In genomic region chr4:122898370-122899150, GRCh38 we compare ENCODE assay signal across 9 cellular contexts. TPM values are rescaled to one million over a fixed set of nuclear protein-coding genes. Genes with fewer than 3 reads are reported as not detected.
DNase-seq lines count a peak whose midpoint lies in the region; TF ChIP-seq lines count a peak whose summit lies in the region.
"Had no signal": no experiment of that assay in that cellular context is flagged by ENCODE, and none has a peak within 500 bp of the region (broad histone marks: within the 10 kb centered on the region; RNA-seq: fewer than 3 reads in every experiment).

No MANE protein-coding gene starts in this region.

- CTCF ChIA-PET in BJ (lab: Yijun Ruan, JAX), result interaction anchor here (0.7 to 4.5 kb wide), 2 partner anchors 16 to 140 kb away, joined by 3 to 15 read pairs; no protein-coding TSS in a partner anchor

- no CpG with 5 or more reads among the region's 2 CpGs for WGBS in mesendoderm (ENCODE audit: extremely low coverage, insufficient coverage, low lambda C conversion rate)

- peaks cover 2% of the 10 kb centered on the region; the same call in 1 of the 2 replicates for H3K36me3 ChIP-seq in BJ (ENCODE audit: control insufficient read depth, insufficient read depth, low read length)
- H3K36me3 ChIP-seq in osteoblast (ENCODE audit: insufficient read depth, low read length), result peaks cover 17% of the 10 kb centered on the region
- no peaks in the 10 kb centered on the region for H3K36me3 ChIP-seq in mesendoderm (ENCODE audit: control insufficient read depth, insufficient read depth, low read length)

- no peak overlapping the region for H3K23ac ChIP-seq in mesendoderm (ENCODE audit: low read length)

- H3K4ac ChIP-seq in mesendoderm (ENCODE audit: low read depth, low read length), result no peak overlapping the region

- H3K27ac ChIP-seq in osteoblast (ENCODE audit: low read depth, low read length), result peak overlapping the region; percentile 63
- no peak overlapping the region for H3K27ac ChIP-seq in mesendoderm (ENCODE audit: low read depth, low read length)
- H3K27ac ChIP-seq: heart right ventricle had no signal

- no peaks in the 10 kb centered on the region for H3K9me3 ChIP-seq in osteoblast (ENCODE audit: low read depth, low read length)
- H3K9me3 ChIP-seq: heart right ventricle had no signal

- H3K4me1 ChIP-seq in osteoblast (ENCODE audit: insufficient read depth, low read length), result peaks cover 78% of the 10 kb centered on the region
- peaks cover 4% of the 10 kb centered on the region for H3K4me1 ChIP-seq in mesendoderm (ENCODE audit: control insufficient read depth, low read depth, low read length)

- H3K79me1 ChIP-seq in mesendoderm (ENCODE audit: low read length), result no peaks in the 10 kb centered on the region

- POLR2A ChIA-PET in BJ (lab: Charles Lee), result interaction anchor here (0.5 kb wide), 1 partner anchor 143 kb away, joined by 5 read pairs; no protein-coding TSS in a partner anchor

- no peaks in the 10 kb centered on the region for H4K20me1 ChIP-seq in osteoblast (ENCODE audit: insufficient read depth, low read length)

- H4K8ac ChIP-seq in mesendoderm (ENCODE audit: low read depth, low read length), result no peak overlapping the region

- H3K9ac ChIP-seq in mesendoderm (ENCODE audit: low read length), result no peak overlapping the region

- H2BK120ac ChIP-seq in mesendoderm (ENCODE audit: low read depth, low read length), result no peak overlapping the region

- peak; percentile 70 for DNase-seq in BJ (ENCODE audit: low read depth)
- peak; percentile 27 for DNase-seq in NCI-H446 treated with DMSO at 0.1 percent for 48 hours (lab: John Stamatoyannopoulos, UW)
- peak; percentile 79 for DNase-seq in epithelial cell of esophagus (ENCODE audit: low read depth)
- peak; percentile 74 for DNase-seq in osteoblast (ENCODE audit: insufficient read length, low spot score, missing footprints)
- no peak for DNase-seq in mesendoderm
- DNase-seq in stimulated activated CD4-positive, alpha-beta T cell treated with anti-CD3 and anti-CD28 coated beads, Interleukin-4, amount 100 ng/mL, for 1 hour, result no peak
- DNase-seq in hippocampal formation (lab: John Stamatoyannopoulos, UW), result no peak
- no peak for DNase-seq in mesenteric fat pad (ENCODE audit: low spot score)
- DNase-seq: heart right ventricle had no signal

- no peak overlapping the region for H3K18ac ChIP-seq in mesendoderm (ENCODE audit: low read length)

- H3K4me2 ChIP-seq in osteoblast (ENCODE audit: insufficient read depth, low read length), result peak overlapping the region; percentile 31
- no peak overlapping the region for H3K4me2 ChIP-seq in mesendoderm (ENCODE audit: low read length)

- H3K79me2 ChIP-seq in osteoblast (ENCODE audit: insufficient read depth, low read length) (peaks cover 13% of the 10 kb centered on the region), mesendoderm (ENCODE audit: control insufficient read depth, insufficient read depth, low read length) (no peaks in the 10 kb centered on the region)

- no peak overlapping the region for H2BK15ac ChIP-seq in mesendoderm (replicated peaks; ENCODE audit: low read depth)

- H4K5ac ChIP-seq in mesendoderm (ENCODE audit: low read length), result no peak overlapping the region

- H2BK5ac ChIP-seq in mesendoderm (ENCODE audit: low read length), result no peak overlapping the region

- no peak overlapping the region for H3K56ac ChIP-seq in mesendoderm (ENCODE audit: low read length)

- H2AFZ ChIP-seq in osteoblast (ENCODE audit: low read length), result no peak overlapping the region

- no peak overlapping the region for H2AK5ac ChIP-seq in mesendoderm (ENCODE audit: low read length)

- H3K27me3 ChIP-seq in BJ (ENCODE audit: control insufficient read depth, insufficient read depth, low read length), result no peaks in the 10 kb centered on the region
- H3K27me3 ChIP-seq in osteoblast (ENCODE audit: insufficient read depth, low read length), result no peaks in the 10 kb centered on the region
- no peaks in the 10 kb centered on the region for H3K27me3 ChIP-seq in mesendoderm (ENCODE audit: insufficient read depth, low read length, poor library complexity)
- H3K27me3 ChIP-seq: heart right ventricle had no signal

- H3K4me3 ChIP-seq in BJ (ENCODE audit: low read depth, low read length) (no peak overlapping the region), epithelial cell of esophagus (ENCODE audit: low read length) (no peak overlapping the region), osteoblast (ENCODE audit: insufficient read depth, low read length) (no peak overlapping the region), mesendoderm (ENCODE audit: low read length) (no peak overlapping the region)
- H3K4me3 ChIP-seq: heart right ventricle had no signal

- TF ChIP-seq CTCF in BJ (IDR thresholded peaks at IDR 0.05; ENCODE audit: insufficient read depth, low read depth, low read length), result no peak
- no peak for TF ChIP-seq CTCF in epithelial cell of esophagus (IDR thresholded peaks at IDR 0.05; ENCODE audit: insufficient read depth, low read depth, low read length, missing control alignments)
- TF ChIP-seq CTCF in osteoblast (IDR thresholded peaks at IDR 0.05; ENCODE audit: extremely low read depth, low read depth, low read length), result no peak

RNA-seq across cellular contexts. Expression of gene NUDT6, which starts 23.8 kb away (rescaled TPM):
- polyA plus RNA-seq in BJ (2011; rRNA removed), result 2.4 and 4.3 TPM in 2 replicates
- 0.76 and 0.82 TPM in 2 replicates for polyA minus RNA-seq in BJ (2011; rRNA and poly(A)+ RNA removed)
- total RNA-seq in osteoblast (6.2 and 7.4 TPM in 2 replicates), mesenteric fat pad (5.5 TPM)
- polyA plus RNA-seq in mesendoderm (2013, experiment 1 of 2), result 2.1 TPM
- polyA plus RNA-seq in mesendoderm (2013, experiment 2 of 2), result 2.1 TPM

Comparison
In these comparisons a context has a peak if more than half of its experiments do, and no peak if none do; other contexts are left out.
1. DNase-seq: peak in BJ (single experiment), NCI-H446 treated with DMSO at 0.1 percent for 48 hours (single experiment), epithelial cell of esophagus (single experiment) and osteoblast (single experiment); none in mesendoderm (single experiment), stimulated activated CD4-positive, alpha-beta T cell treated with anti-CD3 and anti-CD28 coated beads, Interleukin-4, amount 100 ng/mL, for 1 hour (single experiment), hippocampal formation (0 of 2) and mesenteric fat pad (single experiment).